In genomic region chr6:836276-836853, GRCh38 we compare ENCODE assay signal across 15 cellular contexts.
DNase-seq lines count a peak whose midpoint lies in the region; ATAC-seq and TF ChIP-seq lines count a peak whose summit lies in the region.
"Had no signal": no experiment of that assay in that cellular context is flagged by ENCODE, and none has a peak within 500 bp of the region (broad histone marks: within the 10 kb centered on the region; RNA-seq: fewer than 3 reads in every experiment).

No MANE protein-coding gene starts in this region.

- no peaks in the 10 kb centered on the region for H3K9me3 ChIP-seq in PC-9 (ENCODE audit: insufficient read depth, low read depth)

- no peaks in the 10 kb centered on the region for H4K20me1 ChIP-seq in PC-9 (ENCODE audit: insufficient read depth)

- no peak overlapping the region for H2AFZ ChIP-seq in PC-9

- no peak overlapping the region for H3K4me3 ChIP-seq in PC-9

- H3K27ac ChIP-seq in PC-9 (peak overlapping the region; percentile 45), foreskin keratinocyte (no peak overlapping the region)
- H3K27ac ChIP-seq: KMS-11, neutrophil had no signal

- H3K4me1 ChIP-seq in PC-9 (replicated peaks; ENCODE audit: insufficient read depth): peaks cover 24% of the 10 kb centered on the region
- H3K4me1 ChIP-seq in foreskin keratinocyte: no peaks in the 10 kb centered on the region

- DNase-seq in Daoy (ENCODE audit: low read depth) (peak; percentile 30), PC-9 (no peak), foreskin keratinocyte (peak; percentile 14 to 43), renal cortical epithelial cell (ENCODE audit: low read depth) (peak; percentile 75), HUDEP-2 (lab: John Stamatoyannopoulos, UW; ENCODE audit: unreplicated experiment in 76 of 76) (no peak), SHP77 (lab: John Stamatoyannopoulos, UW) (no peak), NCI-H2081 (lab: John Stamatoyannopoulos, UW) (no peak)
- DNase-seq: activated naive CD4-positive, alpha-beta T cell; anterior cingulate cortex; NCI-H1436; retina had no signal

- POLR2A ChIA-PET in PC-9 (lab: Charles Lee; ENCODE audit: unreplicated experiment): no interaction called here

- H3K4me2 ChIP-seq in PC-9: peak overlapping the region; percentile 26
- H3K4me2 ChIP-seq: KMS-11 had no signal

- TF ChIP-seq CTCF in PC-9 (conservative IDR thresholded peaks at IDR 0.05) (no peak), foreskin keratinocyte (conservative IDR thresholded peaks at IDR 0.05) (no peak)

- H3F3A ChIP-seq in PC-9 (ENCODE audit: insufficient read depth, low read depth): no peaks in the 10 kb centered on the region

- no peaks in the 10 kb centered on the region for H3K9me2 ChIP-seq in PC-9 (ENCODE audit: insufficient read depth)

- H3K79me2 ChIP-seq in PC-9 (ENCODE audit: low read depth): no peaks in the 10 kb centered on the region

- no peaks in the 10 kb centered on the region for H3K36me3 ChIP-seq in PC-9 (ENCODE audit: low read depth)
- H3K36me3 ChIP-seq: neutrophil had no signal

- H3K27me3 ChIP-seq in PC-9 (ENCODE audit: insufficient read depth, low read depth): no peaks in the 10 kb centered on the region
- peaks cover 3% of the 10 kb centered on the region for H3K27me3 ChIP-seq in foreskin keratinocyte

- CTCF ChIA-PET in PC-9 (lab: Charles Lee): no interaction called here

- intact Hi-C loops in PC-9 (cut with micrococcal nuclease; ENCODE audit: unreplicated experiment): no loop called here

- no TSS peak for BruUV-seq in PC-9 (replicated peaks; lab: Mats Ljungman, UMichigan)

- ATAC-seq in foreskin keratinocyte: peak; percentile 61
- ATAC-seq: HCT116, Panc1 had no signal

Comparison
In these comparisons a context has a peak if more than half of its experiments do, and no peak if none do; other contexts are left out.
1. DNase-seq: peak in Daoy (single experiment), foreskin keratinocyte (2 of 2) and renal cortical epithelial cell (single experiment); none in PC-9 (0 of 2), HUDEP-2 (0 of 76), SHP77 (0 of 2) and NCI-H2081 (0 of 2).